ENCODE assay signal across 18 cellular contexts in the genomic region with DNA sequence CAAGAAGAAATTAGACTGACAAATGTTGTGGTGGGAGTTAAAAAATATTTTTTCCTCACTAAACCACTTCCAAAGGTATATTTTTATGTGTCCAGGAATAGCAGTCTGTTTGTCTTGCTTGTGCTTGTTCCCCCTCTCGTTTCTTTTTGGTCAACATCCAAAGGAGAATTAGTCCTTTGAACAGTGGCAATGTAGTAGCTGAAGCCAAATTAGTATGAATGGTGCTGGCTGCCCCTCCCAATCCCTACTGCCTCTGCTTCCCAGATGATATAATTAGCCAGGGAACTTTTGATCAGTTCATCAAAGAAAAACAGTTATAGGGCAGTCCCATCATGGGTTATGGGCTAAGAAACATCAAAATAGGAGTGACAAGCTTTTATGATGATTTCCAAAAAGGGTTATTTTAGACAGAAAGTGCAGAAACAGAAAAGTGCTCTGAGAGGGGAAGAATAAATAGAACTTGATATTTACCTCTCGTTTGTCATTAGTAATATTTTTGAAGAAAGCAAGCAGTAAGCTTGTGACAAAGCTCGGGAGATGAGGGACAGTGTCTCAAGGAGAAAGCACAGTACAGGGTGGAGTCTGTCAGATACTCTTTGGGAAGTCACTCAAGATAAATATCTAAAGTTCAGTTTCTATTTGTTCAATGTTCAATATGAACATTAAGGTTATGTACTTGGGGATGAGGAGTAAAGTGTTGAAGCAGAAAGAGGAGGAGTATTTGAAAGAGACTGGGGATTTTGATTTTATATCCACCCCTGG.
DNase-seq lines count a peak whose midpoint lies in the region; ATAC-seq and TF ChIP-seq lines count a peak whose summit lies in the region.
"Had no signal": no experiment of that assay in that cellular context is flagged by ENCODE, and none has a peak within 500 bp of the region (broad histone marks: within the 10 kb centered on the region; RNA-seq: fewer than 3 reads in every experiment).

No MANE protein-coding gene starts in this region.

- 0 out of 2 replicates have a peak overlapping the region, but pooled peaks have one; percentile 23 for H3K4me2 ChIP-seq in SK-N-SH

- no peak overlapping the region for H2AFZ ChIP-seq in SK-N-SH (ENCODE audit: low read depth)

- H3K9me2 ChIP-seq in SK-N-SH, result no peaks in the 10 kb centered on the region

- H3K27me3 ChIP-seq in SK-N-SH (ENCODE audit: insufficient read depth) (no peaks in the 10 kb centered on the region), right atrium auricular region (no peaks in the 10 kb centered on the region), skeletal muscle tissue (ENCODE audit: control insufficient read depth in 3 of 3, insufficient read depth in 3 of 3, low read length in 3 of 3) (no peaks in the 10 kb centered on the region)
- H3K27me3 ChIP-seq: stomach, uterus had no signal

- H3K4me1 ChIP-seq in SK-N-SH (ENCODE audit: control insufficient read depth in 1 of 2, insufficient read depth in 2 of 2, low read depth in 1 of 2, low read length in 1 of 2) (peaks cover 17 to 24% of the 10 kb centered on the region in 2 experiments), right atrium auricular region (peaks cover 0 to 20% of the 10 kb centered on the region in 2 donors), skeletal muscle tissue (ENCODE audit: control insufficient read depth in 3 of 3, insufficient read depth in 3 of 3, low read length in 3 of 3) (peaks cover 25 to 29% (median 26%) of the 10 kb centered on the region in 3 donors)
- H3K4me1 ChIP-seq: uterus had no signal

- POLR2A ChIA-PET in SK-N-SH (lab: Yijun Ruan, JAX), result no interaction called here

- peaks cover 34% of the 10 kb centered on the region for H3K4me1 Mint-ChIP-seq in Calu3 (ENCODE audit: low read depth, unreplicated experiment)
- H3K4me1 Mint-ChIP-seq: activated CD4-positive, alpha-beta T cell treated with anti-CD3 and anti-CD28 coated beads, Interleukin-2, amount 10 ng/mL, durations not matched to agents 7 days and 5 days; B cell; T-cell had no signal

- intact Hi-C loops in Calu3 (cut with micrococcal nuclease; ENCODE audit: unreplicated experiment), result loop anchor here (10.0 kb wide), 1 partner anchor 316 kb away; no protein-coding TSS in a partner anchor

- ATAC-seq in GM19463 (IDR thresholded peaks at IDR 0.05; ENCODE audit: unreplicated experiment), result no peak
- ATAC-seq: T-cell had no signal

- WGBS in SK-N-SH (ENCODE audit: low lambda C conversion rate), result 45% methylated on average over 3 of the region's 3 CpGs

- TF ChIP-seq EP300 in SK-N-SH (IDR thresholded peaks at IDR 0.05; ENCODE audit: borderline replicate concordance in 1 of 2, low read depth in 1 of 2, low read length in 1 of 2), result no peak

- H3K9ac ChIP-seq in SK-N-SH (no peak overlapping the region), skeletal muscle tissue (ENCODE audit: low read depth in 1 of 3, low read length in 3 of 3) (peak overlapping the region; percentile 36 to 55 (median 47))

- no peaks in the 10 kb centered on the region for H3K27me3 Mint-ChIP-seq in Calu3 (ENCODE audit: unreplicated experiment)
- H3K27me3 Mint-ChIP-seq: activated CD4-positive, alpha-beta T cell treated with anti-CD3 and anti-CD28 coated beads, Interleukin-2, amount 10 ng/mL, durations not matched to agents 7 days and 5 days had no signal

- H3K9me3 ChIP-seq in SK-N-SH, result no peaks in the 10 kb centered on the region
- no peaks in the 10 kb centered on the region for H3K9me3 ChIP-seq in right atrium auricular region
- no peaks in the 10 kb centered on the region for H3K9me3 ChIP-seq in skeletal muscle tissue (ENCODE audit: control insufficient read depth in 3 of 3, low read length in 3 of 3)
- H3K9me3 ChIP-seq: uterus had no signal

- no peaks in the 10 kb centered on the region for H3K36me3 Mint-ChIP-seq in Calu3 (ENCODE audit: insufficient read depth, unreplicated experiment)
- H3K36me3 Mint-ChIP-seq: T-cell had no signal

- H3K79me2 ChIP-seq in SK-N-SH (ENCODE audit: insufficient read depth), result no peaks in the 10 kb centered on the region

- H3F3A ChIP-seq in SK-N-SH (replicated peaks; ENCODE audit: insufficient read depth), result peaks cover 7% of the 10 kb centered on the region

- H3K36me3 ChIP-seq in SK-N-SH (replicated peaks in 1 of 2; ENCODE audit: control insufficient read depth in 1 of 2, insufficient read depth in 2 of 2, low read length in 1 of 2) (no peaks in the 10 kb centered on the region), right atrium auricular region (no peaks in the 10 kb centered on the region), skeletal muscle tissue (ENCODE audit: control insufficient read depth in 3 of 3, insufficient read depth in 3 of 3, low read length in 3 of 3) (no peaks in the 10 kb centered on the region)
- H3K36me3 ChIP-seq: stomach, uterus had no signal

- H4K20me1 ChIP-seq in SK-N-SH (ENCODE audit: insufficient read depth), result no peaks in the 10 kb centered on the region

- TF ChIP-seq CTCF in Calu3 (IDR thresholded peaks at IDR 0.05; ENCODE audit: unreplicated experiment) (no peak), SK-N-SH (IDR thresholded peaks at IDR 0.05) (no peak), right atrium auricular region (IDR thresholded peaks at IDR 0.05) (no peak)

- TF ChIP-seq RAD21 in SK-N-SH (IDR thresholded peaks at IDR 0.05; ENCODE audit: low read length), result no peak

- H3K4me3 ChIP-seq in SK-N-SH (ENCODE audit: low read depth in 2 of 2, low read length in 1 of 2) (no peak overlapping the region), right atrium auricular region (no peak overlapping the region), skeletal muscle tissue (ENCODE audit: low read length in 3 of 3) (peak overlapping the region in 1 of 3 donors; percentile 33)
- H3K4me3 ChIP-seq: stomach, uterus had no signal

- no TSS peak for BruUV-seq in Calu3 (replicated peaks; lab: Mats Ljungman, UMichigan)

- H3K4me3 Mint-ChIP-seq in Calu3 (ENCODE audit: low read depth, unreplicated experiment), result no peak overlapping the region
- H3K4me3 Mint-ChIP-seq: activated CD4-positive, alpha-beta T cell treated with anti-CD3 and anti-CD28 coated beads, Interleukin-2, amount 10 ng/mL, durations not matched to agents 7 days and 5 days; B cell; endodermal cell; T-cell had no signal

- no peaks in the 10 kb centered on the region for H3K9me3 Mint-ChIP-seq in Calu3 (ENCODE audit: low read depth, unreplicated experiment)
- H3K9me3 Mint-ChIP-seq: activated CD4-positive, alpha-beta T cell treated with anti-CD3 and anti-CD28 coated beads, Interleukin-2, amount 10 ng/mL, durations not matched to agents 7 days and 5 days had no signal

- H3K27ac ChIP-seq in SK-N-SH (ENCODE audit: low read depth in 2 of 2, low read length in 1 of 2), result peak overlapping the region; percentile 74 to 88
- H3K27ac ChIP-seq in right atrium auricular region, result peak overlapping the region; percentile 22 to 79
- peak overlapping the region; percentile 91 for H3K27ac ChIP-seq in skeletal muscle tissue (ENCODE audit: low read depth, low read length)
- H3K27ac ChIP-seq: stomach, uterus had no signal

- DNase-seq in Calu3, result no peak
- DNase-seq in SK-N-SH, result no peak
- no peak for DNase-seq in right atrium auricular region (ENCODE audit: low spot score)
- no peak for DNase-seq in NCI-H524 treated with DMSO at 0.1 percent for 48 hours (lab: John Stamatoyannopoulos, UW)
- DNase-seq in AG08395 (ENCODE audit: low spot score), result no peak
- DNase-seq in NCI-H1417 (lab: John Stamatoyannopoulos, UW), result no peak
- DNase-seq: activated CD4-positive, alpha-beta T cell treated with anti-CD3 and anti-CD28 coated beads, Interleukin-2, amount 10 ng/mL, durations not matched to agents 7 days and 5 days; endodermal cell; GDM1; Karpas-422; NCI-H2227 treated with DMSO at 0.1 percent for 48 hours; stimulated activated CD4-positive, alpha-beta T cell treated with anti-CD3 and anti-CD28 coated beads, Interleukin-2, amount 100 ng/mL, for 24 hours; stomach; T-cell; uterus had no signal

- H3K27ac Mint-ChIP-seq in Calu3 (ENCODE audit: unreplicated experiment), result peak overlapping the region; percentile 78
- H3K27ac Mint-ChIP-seq: activated CD4-positive, alpha-beta T cell treated with anti-CD3 and anti-CD28 coated beads, Interleukin-2, amount 10 ng/mL, durations not matched to agents 7 days and 5 days; B cell; endodermal cell; T-cell had no signal

- CTCF ChIA-PET in Calu3 (lab: Charles Lee), result interaction anchor here (0.6 to 1.5 kb wide), 4 partner anchors 13 to 85 kb away, joined by 3 to 5 read pairs (median 4); no protein-coding TSS in a partner anchor
- CTCF ChIA-PET in SK-N-SH (lab: Yijun Ruan, JAX), result interaction anchor here (0.6 to 2.3 kb wide), 4 partner anchors 10 to 318 kb away, joined by 3 to 11 read pairs (median 3); no protein-coding TSS in a partner anchor

TF ChIP-seq in SK-N-SH, 30 proteins besides CTCF, POLR2A, EP300 and RAD21 (continues in another document):
- TF ChIP-seq, protein P1, sequence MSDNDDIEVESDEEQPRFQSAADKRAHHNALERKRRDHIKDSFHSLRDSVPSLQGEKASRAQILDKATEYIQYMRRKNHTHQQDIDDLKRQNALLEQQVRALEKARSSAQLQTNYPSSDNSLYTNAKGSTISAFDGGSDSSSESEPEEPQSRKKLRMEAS (IDR thresholded peaks at IDR 0.05; ENCODE audit: low read depth), result no peak
- no peak for TF ChIP-seq PBX3 (IDR thresholded peaks at IDR 0.05)
- TF ChIP-seq TEAD4 (IDR thresholded peaks at IDR 0.05; ENCODE audit: borderline replicate concordance, insufficient read depth), result no peak
- no peak for TF ChIP-seq EZH2phosphoT487 (IDR thresholded peaks at IDR 0.05; ENCODE audit: borderline replicate concordance, low read depth)
- TF ChIP-seq TAF1 (IDR thresholded peaks at IDR 0.05; ENCODE audit: borderline replicate concordance, low read depth, low read length), result no peak
- TF ChIP-seq YY1 (IDR thresholded peaks at IDR 0.05; ENCODE audit: low read depth), result no peak
- no peak for TF ChIP-seq RXRA (IDR thresholded peaks at IDR 0.05; ENCODE audit: borderline replicate concordance, low read depth)
- TF ChIP-seq POLR2AphosphoS5 (IDR thresholded peaks at IDR 0.05; ENCODE audit: low read depth, low read length), result no peak
- no peak for TF ChIP-seq SMC3 (IDR thresholded peaks at IDR 0.05; ENCODE audit: low read depth, low read length)
